ENCODE assay signal across 9 cellular contexts in the genomic region with DNA sequence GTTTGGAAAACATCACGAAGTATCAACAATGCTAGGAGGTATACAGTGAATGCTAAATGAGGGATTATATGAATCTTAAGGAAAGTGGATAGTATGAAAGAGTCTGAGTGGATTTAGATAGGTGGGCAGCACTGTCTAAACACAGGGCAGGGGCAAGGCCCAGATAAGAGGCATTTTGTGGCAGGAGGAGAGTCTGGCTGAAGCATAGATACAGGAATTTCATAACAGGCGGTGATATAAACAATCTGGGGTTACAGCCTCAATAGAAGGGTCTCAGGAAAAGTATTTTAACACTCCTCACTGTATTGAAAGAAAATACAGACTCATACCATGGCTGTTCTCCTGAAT.
DNase-seq lines count a peak whose midpoint lies in the region; ATAC-seq, FAIRE-seq and TF ChIP-seq lines count a peak whose summit lies in the region.
"Had no signal": no experiment of that assay in that cellular context is flagged by ENCODE, and none has a peak within 500 bp of the region (broad histone marks: within the 10 kb centered on the region; RNA-seq: fewer than 3 reads in every experiment).

No MANE protein-coding gene starts in this region.

- H3K9me3 Mint-ChIP-seq in glutamatergic neuron (ENCODE audit: unreplicated experiment) = peaks cover 7% of the 10 kb centered on the region

- H3K36me3 Mint-ChIP-seq in glutamatergic neuron (ENCODE audit: unreplicated experiment) = peaks cover 24% of the 10 kb centered on the region

- peaks cover 0 to 2% (median 0%) of the 10 kb centered on the region in 4 donors for H3K4me1 ChIP-seq in liver (ENCODE audit: control insufficient read depth in 4 of 4, insufficient read depth in 4 of 4, low read length in 3 of 4)
- 0 out of 2 replicates have a peak, but pooled peaks cover 4% of the 10 kb centered on the region for H3K4me1 ChIP-seq in HepG2 (ENCODE audit: insufficient read depth, low read length)
- H3K4me1 ChIP-seq in osteoblast (ENCODE audit: insufficient read depth, low read length) = peaks cover 32% of the 10 kb centered on the region
- peaks cover 5 to 8% of the 10 kb centered on the region in 2 donors for H3K4me1 ChIP-seq in aorta (ENCODE audit: control insufficient read depth in 1 of 2, insufficient read depth in 2 of 2, low read length in 2 of 2)

- in situ Hi-C loops in HepG2 (cut with HindIII; ENCODE audit: extremely low pct_ligation_motif_present, low pct_unique_long_range_greater_than_20kb) = no loop called here

- H3K79me2 ChIP-seq in HepG2 (ENCODE audit: insufficient read depth, low read length) (no peaks in the 10 kb centered on the region), osteoblast (ENCODE audit: insufficient read depth, low read length) (no peaks in the 10 kb centered on the region)

- TF ChIP-seq EP300 in HepG2 (IDR thresholded peaks at IDR 0.05; ENCODE audit: low read depth in 2 of 2, low read length in 2 of 2) (no peak), HepG2 (CRISPR knock-in tag; IDR thresholded peaks at IDR 0.05; ENCODE audit: borderline replicate concordance) (no peak)

- H3K9me3 ChIP-seq in liver (ENCODE audit: control insufficient read depth in 4 of 4, low read length in 3 of 4) = no peaks in the 10 kb centered on the region
- H3K9me3 ChIP-seq in HepG2 (ENCODE audit: low read length) = no peaks in the 10 kb centered on the region
- H3K9me3 ChIP-seq in osteoblast (ENCODE audit: low read depth, low read length) = no peaks in the 10 kb centered on the region
- H3K9me3 ChIP-seq in aorta (ENCODE audit: control insufficient read depth, low read length) = no peaks in the 10 kb centered on the region

- no peaks in the 10 kb centered on the region for H3K27me3 ChIP-seq in liver (ENCODE audit: control insufficient read depth in 4 of 4, insufficient read depth in 4 of 4, low read length in 3 of 4)
- H3K27me3 ChIP-seq in HepG2 (ENCODE audit: control insufficient read depth in 1 of 2, insufficient read depth in 2 of 2, low read length in 2 of 2) = no peaks in the 10 kb centered on the region
- H3K27me3 ChIP-seq in osteoblast (ENCODE audit: insufficient read depth, low read length) = no peaks in the 10 kb centered on the region
- H3K27me3 ChIP-seq in aorta (ENCODE audit: control insufficient read depth in 1 of 2, insufficient read depth in 2 of 2, low read length in 1 of 2) = no peaks in the 10 kb centered on the region

- H3K4me2 ChIP-seq in HepG2 (ENCODE audit: low read depth, low read length) (no peak overlapping the region), osteoblast (ENCODE audit: insufficient read depth, low read length) (peak overlapping the region; percentile 66)

- peak overlapping the region; percentile 41 for H3K27ac Mint-ChIP-seq in glutamatergic neuron (ENCODE audit: unreplicated experiment)

- no peak for TF ChIP-seq CTCF in liver (IDR thresholded peaks at IDR 0.05; ENCODE audit: low read depth, low read length, missing input control)
- TF ChIP-seq CTCF in HepG2 (CRISPR knock-in tag; IDR thresholded peaks at IDR 0.05) = no peak
- TF ChIP-seq CTCF in glutamatergic neuron (IDR thresholded peaks at IDR 0.05; ENCODE audit: partially characterized antibody, unreplicated experiment) = no peak
- TF ChIP-seq CTCF in osteoblast (IDR thresholded peaks at IDR 0.05; ENCODE audit: extremely low read depth, low read depth, low read length) = no peak

- intact Hi-C loops in HepG2 (cut with micrococcal nuclease; ENCODE audit: unreplicated experiment) (no loop called here), aorta (cut with DNase I) (loop anchor here in 1 of 2 donors (2.0 kb wide), 1 partner anchor 97 kb away; the partner anchor contains the start of gene PLPP1)

- no peak for DNase-seq in HepG2 (ENCODE audit: low spot score)
- DNase-seq in glutamatergic neuron = no peak
- peak; percentile 55 for DNase-seq in osteoblast (ENCODE audit: insufficient read length, low spot score, missing footprints)
- DNase-seq in aorta = no peak
- DNase-seq in mesenteric fat pad (ENCODE audit: low spot score) = no peak
- DNase-seq in DMS53 treated with DMSO at 0.1 percent for 48 hours (lab: John Stamatoyannopoulos, UW; ENCODE audit: unreplicated experiment) = no peak
- DNase-seq: activated CD4-positive, CD25-positive, alpha-beta regulatory T cell treated with anti-CD3 and anti-CD28 coated beads, Interleukin-2, amount 50 U/mL, for 72 hours had no signal

- H3K27ac ChIP-seq in liver (ENCODE audit: low read depth in 1 of 2, low read length in 2 of 2) = peak overlapping the region; percentile 36 to 48
- H3K27ac ChIP-seq in HepG2 (ENCODE audit: extremely low read length, insufficient read depth, low read length) = no peak overlapping the region
- H3K27ac ChIP-seq in osteoblast (ENCODE audit: low read depth, low read length) = peak overlapping the region; percentile 70
- H3K27ac ChIP-seq in aorta (ENCODE audit: low read depth in 1 of 2, low read length in 2 of 2) = peak overlapping the region; percentile 98 to 99

- no peak for TF ChIP-seq RAD21 in liver (IDR thresholded peaks at IDR 0.05)
- TF ChIP-seq RAD21 in HepG2 (CRISPR knock-in tag; IDR thresholded peaks at IDR 0.05) = no peak

- peaks cover 2 to 8% (median 3%) of the 10 kb centered on the region in 4 donors for H3K36me3 ChIP-seq in liver (ENCODE audit: control insufficient read depth in 4 of 4, insufficient read depth in 3 of 4, low read depth in 1 of 4, low read length in 3 of 4)
- H3K36me3 ChIP-seq in HepG2 (replicated peaks in 1 of 2; ENCODE audit: control insufficient read depth in 1 of 2, insufficient read depth in 2 of 2, low read length in 2 of 2) = no peaks in the 10 kb centered on the region; a peak in 1 of 5 replicates
- H3K36me3 ChIP-seq in osteoblast (ENCODE audit: insufficient read depth, low read length) = no peaks in the 10 kb centered on the region
- H3K36me3 ChIP-seq in aorta (ENCODE audit: control insufficient read depth in 1 of 2, insufficient read depth in 2 of 2, low read length in 1 of 2) = peaks cover 0 to 7% of the 10 kb centered on the region in 2 donors

- 91% methylated on average over 2 of the region's 2 CpGs for WGBS in liver
- 100% methylated on average over 2 of the region's 2 CpGs for WGBS in HepG2 (ENCODE audit: low lambda C conversion rate)
- WGBS in aorta, 2 donors = 46 to 67% methylated on average over 2 of the region's 2 CpGs

- ATAC-seq in HepG2 (no peak), aorta (ENCODE audit: low FRiP score) (peak; percentile 8), HG03196 (IDR thresholded peaks at IDR 0.05; ENCODE audit: unreplicated experiment) (no peak)

- H4K20me1 ChIP-seq in HepG2 (ENCODE audit: insufficient read depth, low read length) = no peaks in the 10 kb centered on the region
- no peaks in the 10 kb centered on the region for H4K20me1 ChIP-seq in osteoblast (ENCODE audit: insufficient read depth, low read length)

- TF ChIP-seq POLR2A in HepG2 (IDR thresholded peaks at IDR 0.05; ENCODE audit: insufficient read depth in 1 of 2, low read depth in 2 of 2, low read length in 2 of 2) = no peak

- peaks cover 15% of the 10 kb centered on the region for H3K4me1 Mint-ChIP-seq in glutamatergic neuron (ENCODE audit: low read depth, unreplicated experiment)

- H3K4me3 ChIP-seq in liver (ENCODE audit: low read depth in 1 of 3, low read length in 3 of 3) (no peak overlapping the region), HepG2 (replicated peaks in 1 of 3; ENCODE audit: insufficient read depth in 1 of 3, low read depth in 2 of 3, low read length in 3 of 3) (no peak overlapping the region), osteoblast (ENCODE audit: insufficient read depth, low read length) (peak overlapping the region; percentile 14), aorta (ENCODE audit: low read length in 2 of 2) (no peak overlapping the region)

- CTCF ChIA-PET in HepG2 (lab: Yijun Ruan, JAX; ENCODE audit: low intra/inter-chr PET ratio, low total read pairs) = no interaction called here

- BruUV-seq in HepG2 (replicated peaks; lab: Mats Ljungman, UMichigan) = no TSS peak

- no peak overlapping the region for H3K4me3 Mint-ChIP-seq in glutamatergic neuron (ENCODE audit: unreplicated experiment)

- H3K27me3 Mint-ChIP-seq in glutamatergic neuron (ENCODE audit: unreplicated experiment) = no peaks in the 10 kb centered on the region

- no peak overlapping the region for H3K9ac ChIP-seq in liver (ENCODE audit: low read depth in 1 of 2, low read length in 2 of 2)
- no peak overlapping the region for H3K9ac ChIP-seq in HepG2 (ENCODE audit: insufficient read depth, low read depth, low read length)

- H2AFZ ChIP-seq in HepG2 (ENCODE audit: low read length) (no peak overlapping the region), osteoblast (ENCODE audit: low read length) (no peak overlapping the region)

- FAIRE-seq in HepG2 (lab: Jason Lieb, UNC) = no peak

- POLR2A ChIA-PET in HepG2 (lab: Yijun Ruan, JAX) = no interaction called here

TF ChIP-seq in liver, 16 proteins besides CTCF, POLR2A, EP300 and RAD21:
- TF ChIP-seq JUND (IDR thresholded peaks at IDR 0.05) = no peak
- TF ChIP-seq SP1 (IDR thresholded peaks at IDR 0.05) = no peak
- TF ChIP-seq RXRA (IDR thresholded peaks at IDR 0.05) = no peak
- TF ChIP-seq ATF3 (IDR thresholded peaks at IDR 0.05) = no peak
- no peak for TF ChIP-seq HNF4A (conservative IDR thresholded peaks at IDR 0.05)
- TF ChIP-seq HNF4G (IDR thresholded peaks at IDR 0.05) = no peak
- no peak for TF ChIP-seq FOXA1 (IDR thresholded peaks at IDR 0.05)

TF ChIP-seq in HepG2, 621 proteins besides CTCF, POLR2A, EP300 and RAD21 (continues in another document):
- TF ChIP-seq POLR2G (IDR thresholded peaks at IDR 0.05; ENCODE audit: low read depth, low read length) (no peak), ZNF792 (CRISPR knock-in tag; IDR thresholded peaks at IDR 0.05) (no peak), MLLT10 (CRISPR knock-in tag; IDR thresholded peaks at IDR 0.05) (no peak), PBX3 (CRISPR knock-in tag; IDR thresholded peaks at IDR 0.05; ENCODE audit: borderline replicate concordance) (no peak), MAX (IDR thresholded peaks at IDR 0.05) (no peak), ZKSCAN8 (CRISPR knock-in tag; IDR thresholded peaks at IDR 0.05; ENCODE audit: borderline replicate concordance) (no peak), CENPX (CRISPR knock-in tag; IDR thresholded peaks at IDR 0.05) (no peak), BHLHE40 (IDR thresholded peaks at IDR 0.05; ENCODE audit: low read length) (no peak), POGZ (CRISPR knock-in tag; IDR thresholded peaks at IDR 0.05) (no peak), ZNF629 (CRISPR knock-in tag; conservative IDR thresholded peaks at IDR 0.05) (no peak)
